13 cellular contexts compared by ENCODE assay signal in genomic region chr12:71799105-71799504, GRCh38. TPM values are rescaled to one million over a fixed set of nuclear protein-coding genes. Genes with fewer than 3 reads are reported as not detected.
DNase-seq lines count a peak whose midpoint lies in the region; ATAC-seq lines count a peak whose summit lies in the region.
"Had no signal": no experiment of that assay in that cellular context is flagged by ENCODE, and none has a peak within 500 bp of the region (broad histone marks: within the 10 kb centered on the region; RNA-seq: fewer than 3 reads in every experiment).

No MANE protein-coding gene starts in this region.

- peak; percentile 6 for DNase-seq in ELF-1 (ENCODE audit: low read depth, low spot score)
- DNase-seq in NOMO-1 (lab: John Stamatoyannopoulos, UW; ENCODE audit: unreplicated experiment in 2 of 2) = peak; percentile 54 to 89
- peak; percentile 61 to 64 for DNase-seq in dermis microvascular lymphatic vessel endothelial cell (ENCODE audit: low read depth in 2 of 2)
- peak; percentile 53 to 72 for DNase-seq in lung microvascular endothelial cell (ENCODE audit: low read depth in 2 of 2)
- DNase-seq in D341Med (ENCODE audit: low spot score) = no peak
- no peak for DNase-seq in activated CD8-positive, alpha-beta memory T cell treated with anti-CD3 and anti-CD28 coated beads for 24 hours
- DNase-seq in LoVo (ENCODE audit: low spot score) = no peak
- DNase-seq: activated CD4-positive, alpha-beta T cell treated with anti-CD3 and anti-CD28 coated beads, Interleukin-2, amount 50 U/mL, for 4 hours; activated naive CD8-positive, alpha-beta T cell treated with anti-CD3 and anti-CD28 coated beads for 36 hours; CD8-positive, alpha-beta T cell; NCI-H524 treated with DMSO at 0.1 percent for 48 hours; stimulated activated naive CD8-positive, alpha-beta T cell treated with anti-CD3 and anti-CD28 coated beads, Interleukin-15, Interleukin-2, amounts not matched to agents 100 U/mL and 50 U/mL, for 24 hours had no signal

- ATAC-seq in HG03432 (IDR thresholded peaks at IDR 0.05; ENCODE audit: unreplicated experiment) = no peak
- ATAC-seq: CD8-positive, alpha-beta T cell; stimulated activated naive CD8-positive, alpha-beta T cell treated with anti-CD3 and anti-CD28 coated beads, Interleukin-15, Interleukin-2, amounts not matched to agents 100 U/mL and 50 U/mL, for 24 hours had no signal

RNA-seq across cellular contexts. Expression of gene TBC1D15, which starts 40.5 kb away (rescaled TPM):
- total RNA-seq in dermis microvascular lymphatic vessel endothelial cell (19.4 and 39.1 TPM in 2 replicates), lung microvascular endothelial cell (17.7 and 30.2 TPM in 2 replicates)

RNA-seq across cellular contexts. Expression of gene RAB21, which starts 44.4 kb away (rescaled TPM):
- total RNA-seq in dermis microvascular lymphatic vessel endothelial cell (6.2 and 8.0 TPM in 2 replicates), lung microvascular endothelial cell (5.4 and 9.1 TPM in 2 replicates)

Comparison
In these comparisons a context has a peak if more than half of its experiments do, and no peak if none do; other contexts are left out.
1. DNase-seq: peak in ELF-1 (single experiment), NOMO-1 (2 of 2), dermis microvascular lymphatic vessel endothelial cell (2 of 2) and lung microvascular endothelial cell (2 of 2); none in D341Med (single experiment), activated CD8-positive, alpha-beta memory T cell treated with anti-CD3 and anti-CD28 coated beads for 24 hours (single experiment) and LoVo (single experiment).